8 cellular contexts compared by ENCODE assay signal in the genomic region with DNA sequence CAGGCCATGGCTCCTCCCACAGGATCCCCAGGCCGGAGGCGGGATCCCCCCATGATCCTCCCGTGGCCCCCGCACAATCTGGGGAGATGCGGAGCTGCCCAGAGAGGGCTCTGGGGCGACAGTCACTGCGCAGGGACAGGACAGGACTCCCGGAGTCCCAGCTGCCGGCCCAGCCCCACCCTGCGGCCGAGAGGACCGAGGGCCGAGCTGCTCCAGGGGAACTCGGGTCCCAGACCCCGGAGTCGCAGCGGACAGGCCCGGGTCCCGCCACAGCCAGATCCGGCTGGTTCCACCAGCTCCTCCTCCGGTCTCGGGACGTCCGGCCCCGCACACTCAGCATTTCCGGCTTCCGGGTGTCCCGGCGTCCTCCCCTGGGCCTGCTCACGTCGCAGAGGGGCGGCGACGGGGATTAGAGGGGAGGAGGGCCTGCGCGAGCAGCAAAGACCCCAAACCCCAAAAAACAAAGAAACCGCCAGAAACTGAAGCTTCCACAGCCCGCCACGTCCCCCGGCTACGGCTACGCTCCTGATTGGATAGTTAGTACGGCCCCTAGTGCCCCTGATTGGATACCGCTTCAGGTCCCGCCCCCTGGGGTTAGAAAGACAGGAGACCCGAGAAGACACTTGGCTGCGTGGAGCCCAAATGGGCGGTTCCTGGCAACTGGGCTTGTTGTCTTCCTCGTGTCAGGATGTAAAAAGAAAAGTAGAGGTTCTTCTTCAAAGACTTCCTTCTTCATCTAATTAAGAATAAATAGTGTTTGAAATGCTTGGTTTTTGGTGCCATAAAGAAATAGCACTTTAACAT. TPM values are rescaled to one million over a fixed set of nuclear protein-coding genes. Genes with fewer than 3 reads are reported as not detected.
DNase-seq lines count a peak whose midpoint lies in the region; ATAC-seq and TF ChIP-seq lines count a peak whose summit lies in the region.

No MANE protein-coding gene starts in this region.

- no peaks in the 10 kb centered on the region; the same call in 1 of the 2 replicates for H3K27me3 ChIP-seq in OCI-LY1 (ENCODE audit: insufficient read depth, low read length)

- H3K4me2 ChIP-seq in OCI-LY1 (ENCODE audit: low read length), result peak overlapping the region; percentile 59

- no peaks in the 10 kb centered on the region for H4K20me1 ChIP-seq in OCI-LY1 (ENCODE audit: insufficient read depth, low read length)

- no peaks in the 10 kb centered on the region; the same call in 1 of the 2 replicates for H3K9me3 ChIP-seq in OCI-LY1 (ENCODE audit: low read length)

- H3K36me3 ChIP-seq in OCI-LY1 (ENCODE audit: insufficient read depth, low read length), result no peaks in the 10 kb centered on the region

- DNase-seq in COLO668 (lab: John Stamatoyannopoulos, UW; ENCODE audit: unreplicated experiment), result peak; percentile 74
- peak; percentile 84 for DNase-seq in HPDE6-E6E7 (ENCODE audit: extremely low spot score)
- DNase-seq in activated CD8-positive, alpha-beta memory T cell treated with anti-CD3 and anti-CD28 coated beads, Interleukin-2, amount 50 U/mL, for 4 hours, result peak; percentile 94
- peak; percentile 89 for DNase-seq in epidermal melanocyte (ENCODE audit: insufficient read length, low spot score)
- DNase-seq in myocyte (ENCODE audit: low read depth), result peak; percentile 93
- DNase-seq in stimulated activated naive CD8-positive, alpha-beta T cell treated with anti-CD3 and anti-CD28 coated beads, Interleukin-15, Interleukin-2, amounts not matched to agents 100 U/mL and 50 U/mL, for 24 hours, result peak; percentile 94

- no peak for TF ChIP-seq CTCF in OCI-LY1 (IDR thresholded peaks at IDR 0.05; ENCODE audit: low read length)

- peak overlapping the region; percentile 15; the same call in 1 of the 2 replicates for H3K9ac ChIP-seq in OCI-LY1 (ENCODE audit: low read length)

- no peak overlapping the region for H3K27ac ChIP-seq in OCI-LY1 (ENCODE audit: low read depth, low read length, poor library complexity, severe bottlenecking)

- peaks cover 7% of the 10 kb centered on the region for H3K4me1 ChIP-seq in OCI-LY1 (ENCODE audit: insufficient read depth, low read length, severe bottlenecking)

- no peaks in the 10 kb centered on the region for H3F3A ChIP-seq in OCI-LY1 (ENCODE audit: insufficient read depth, low read length)

- no peaks in the 10 kb centered on the region for H3K79me2 ChIP-seq in OCI-LY1 (ENCODE audit: insufficient read depth, low read length)

- H3K9me2 ChIP-seq in OCI-LY1 (ENCODE audit: low read depth, low read length), result no peaks in the 10 kb centered on the region

- peak overlapping the region; percentile 61 for H3K4me3 ChIP-seq in OCI-LY1 (ENCODE audit: low read depth, low read length, poor library complexity, severe bottlenecking)

- peak; percentile 96 for ATAC-seq in GM19467 (IDR thresholded peaks at IDR 0.05; ENCODE audit: unreplicated experiment)
- ATAC-seq in stimulated activated naive CD8-positive, alpha-beta T cell treated with anti-CD3 and anti-CD28 coated beads, Interleukin-15, Interleukin-2, amounts not matched to agents 100 U/mL and 50 U/mL, for 24 hours, result peak; percentile 97

- H2AFZ ChIP-seq in OCI-LY1 (ENCODE audit: low read length), result peak overlapping the region; percentile 60; the same call in 1 of the 2 replicates

RNA-seq across cellular contexts. Expression of a gene that starts 21.3 kb away (rescaled TPM):
- total RNA-seq in myocyte, result not detected in 2 replicates
- polyA plus RNA-seq in myocyte (2012), result not detected

RNA-seq across cellular contexts. Expression of a gene that starts 49.3 kb away (rescaled TPM):
- total RNA-seq in myocyte, result not detected in 2 replicates
- polyA plus RNA-seq in myocyte (2012), result not detected
